2 cellular contexts compared by ENCODE assay signal in the genomic region with DNA sequence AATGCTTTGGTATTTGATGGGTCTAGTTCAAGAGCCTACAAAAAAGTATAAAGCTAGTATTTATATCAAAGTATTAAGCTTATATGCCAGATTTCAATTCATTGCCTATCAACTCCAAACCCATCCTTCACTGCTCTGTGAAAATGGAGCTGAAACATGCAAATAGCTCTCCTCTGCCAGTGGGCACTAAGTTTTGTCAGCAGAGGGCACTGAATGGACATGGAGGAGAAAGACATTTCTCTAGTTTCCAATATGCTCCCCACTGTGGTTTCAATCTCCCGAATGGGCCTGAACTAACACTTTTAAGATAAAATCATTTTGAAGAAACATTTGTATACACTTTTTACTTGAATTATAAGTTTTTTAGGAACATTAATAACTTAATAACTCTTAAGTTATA.
TF ChIP-seq lines count a peak whose summit lies in the region.

No MANE protein-coding gene starts in this region.

TF ChIP-seq in Ishikawa, 13 proteins besides CTCF, POLR2A, EP300 and RAD21:
- TF ChIP-seq TAF1 (IDR thresholded peaks at IDR 0.05; ENCODE audit: low read depth) (no peak), ZBTB7A (IDR thresholded peaks at IDR 0.05; ENCODE audit: low read depth) (no peak), CREB1 (IDR thresholded peaks at IDR 0.05; ENCODE audit: low read depth) (no peak), EGR1 (IDR thresholded peaks at IDR 0.05) (no peak), NFIC (IDR thresholded peaks at IDR 0.05) (no peak), YY1 (IDR thresholded peaks at IDR 0.05; ENCODE audit: low read depth) (no peak)
TF ChIP-seq in Ishikawa: peak in this region for 0.

TF ChIP-seq in HepG2, 621 proteins besides CTCF, POLR2A, EP300 and RAD21:
- TF ChIP-seq ZNF33A (CRISPR knock-in tag; IDR thresholded peaks at IDR 0.05; ENCODE audit: borderline replicate concordance) (no peak), STAG1 (CRISPR knock-in tag; IDR thresholded peaks at IDR 0.05) (peak; percentile 54)
